In the genomic region with DNA sequence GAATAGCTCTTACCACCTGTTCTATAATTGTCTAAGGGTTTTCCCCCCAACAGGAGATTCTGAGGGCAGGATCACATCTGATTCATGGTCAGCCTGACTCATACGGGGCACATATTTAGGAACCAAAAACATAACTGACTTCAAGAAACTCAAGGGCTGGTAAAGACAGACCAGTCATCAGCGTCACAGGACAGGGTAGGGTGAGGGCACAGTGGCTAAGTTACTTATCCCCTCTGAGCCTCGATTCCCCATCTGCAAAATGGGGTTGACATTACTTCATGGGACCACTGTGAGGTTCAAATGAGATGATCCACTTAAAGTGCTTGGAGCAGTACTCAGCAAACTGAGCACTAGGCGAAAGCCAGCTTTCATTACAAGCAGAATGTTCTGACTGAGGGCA, we compare ENCODE assay signal across 8 cellular contexts. TPM values are rescaled to one million over a fixed set of nuclear protein-coding genes. Genes with fewer than 3 reads are reported as not detected.
DNase-seq lines count a peak whose midpoint lies in the region; ATAC-seq, FAIRE-seq and TF ChIP-seq lines count a peak whose summit lies in the region.

No MANE protein-coding gene starts in this region.

- TF ChIP-seq EP300 in A549 (IDR thresholded peaks at IDR 0.05) = no peak

- intact Hi-C loops in right cardiac atrium (cut with DNase I) = no loop called here

- no peak for TF ChIP-seq POLR2A in A549 (IDR thresholded peaks at IDR 0.05; ENCODE audit: low read length)

- H3K79me2 ChIP-seq in Loucy (ENCODE audit: insufficient read depth, low read length) (peaks cover 24% of the 10 kb centered on the region), smooth muscle cell (ENCODE audit: low read depth) (peaks cover 45% of the 10 kb centered on the region)

- H3K27ac ChIP-seq in A549 (peak overlapping the region; percentile 88 to 97), right cardiac atrium (ENCODE audit: low read length) (peak overlapping the region; percentile 95), smooth muscle cell (ENCODE audit: low read depth) (peak overlapping the region; percentile 84)

- ATAC-seq in A549 (peak; percentile 10 to 12; a peak in 3 of 6 replicates), right cardiac atrium (peak in 1 of 2 donors; percentile 1)

- TF ChIP-seq CTCF in A549 (IDR thresholded peaks at IDR 0.05) = no peak
- no peak for TF ChIP-seq CTCF in Loucy (conservative IDR thresholded peaks at IDR 0.05; ENCODE audit: low read length)
- TF ChIP-seq CTCF in smooth muscle cell (IDR thresholded peaks at IDR 0.05; ENCODE audit: borderline replicate concordance, insufficient read depth, poor library complexity, severe bottlenecking) = no peak

- no peaks in the 10 kb centered on the region for H3K9me2 ChIP-seq in Loucy (replicated peaks; ENCODE audit: low read depth, low read length)

- H3K4me1 ChIP-seq in A549 (peaks cover 14% of the 10 kb centered on the region; the same call in 2 of the 3 replicates), Loucy (ENCODE audit: insufficient read depth, low read length, poor library complexity, severe bottlenecking) (peaks cover 30% of the 10 kb centered on the region), right cardiac atrium (ENCODE audit: control insufficient read depth, insufficient read depth, low read length) (peaks cover 4% of the 10 kb centered on the region), smooth muscle cell (ENCODE audit: low read depth) (peaks cover 12% of the 10 kb centered on the region)

- CTCF ChIA-PET in A549 (lab: Yijun Ruan, JAX) = interaction anchor here (1.5 to 1.6 kb wide), 3 partner anchors 13 to 45 kb away, joined by 3 to 4 read pairs (median 4); no protein-coding TSS in a partner anchor

- H3K4me2 ChIP-seq in A549 (peak overlapping the region; percentile 86), Loucy (ENCODE audit: low read depth, low read length, poor library complexity, severe bottlenecking) (peak overlapping the region; percentile 86), smooth muscle cell (peak overlapping the region; percentile 96)

- H2AFZ ChIP-seq in Loucy (ENCODE audit: low read length) (no peak overlapping the region), smooth muscle cell (ENCODE audit: low read depth) (peak overlapping the region; percentile 91)

- H3K9ac ChIP-seq in Loucy (ENCODE audit: low read depth, low read length, poor library complexity, severe bottlenecking) (peak overlapping the region; percentile 75), smooth muscle cell (ENCODE audit: low read depth) (peak overlapping the region; percentile 91)

- POLR2A ChIA-PET in A549 (lab: Yijun Ruan, JAX) = interaction anchor here (0.6 to 1.3 kb wide), 7 partner anchors 8 to 45 kb away, joined by 3 to 4 read pairs (median 3); no protein-coding TSS in a partner anchor

- H3K4me3 ChIP-seq in A549 (peak overlapping the region; percentile 87), Loucy (ENCODE audit: low read length, poor library complexity, severe bottlenecking) (peak overlapping the region; percentile 77), right cardiac atrium (ENCODE audit: low read length) (peak overlapping the region; percentile 94), smooth muscle cell (peak overlapping the region; percentile 84)

- H3K9me3 ChIP-seq in A549 = no peaks in the 10 kb centered on the region
- no peaks in the 10 kb centered on the region for H3K9me3 ChIP-seq in Loucy (ENCODE audit: insufficient read depth, low read depth, low read length)
- H3K9me3 ChIP-seq in right cardiac atrium (ENCODE audit: control insufficient read depth, low read length) = no peaks in the 10 kb centered on the region
- no peaks in the 10 kb centered on the region for H3K9me3 ChIP-seq in smooth muscle cell (replicated peaks; ENCODE audit: low read depth)

- no peak for TF ChIP-seq RAD21 in A549 (conservative IDR thresholded peaks at IDR 0.05 in 1 of 2, IDR thresholded peaks at IDR 0.05 in 1 of 2)

- H3F3A ChIP-seq in Loucy (ENCODE audit: low read depth) = no peaks in the 10 kb centered on the region
- no peaks in the 10 kb centered on the region for H3F3A ChIP-seq in smooth muscle cell (ENCODE audit: low read depth)

- H3K27me3 ChIP-seq in Loucy (ENCODE audit: insufficient read depth, low read length, poor library complexity, severe bottlenecking) (no peaks in the 10 kb centered on the region), right cardiac atrium (ENCODE audit: control insufficient read depth, insufficient read depth) (no peaks in the 10 kb centered on the region), smooth muscle cell (ENCODE audit: low read depth) (no peaks in the 10 kb centered on the region)

- no peaks in the 10 kb centered on the region for H4K20me1 ChIP-seq in Loucy (ENCODE audit: insufficient read depth, low read length, poor library complexity, severe bottlenecking)
- peaks cover 3% of the 10 kb centered on the region for H4K20me1 ChIP-seq in smooth muscle cell (ENCODE audit: low read depth)

- DNase-seq in A549 (ENCODE audit: low read depth in 1 of 2, low spot score in 1 of 2) = peak in 1 of 2 experiments; percentile 22
- DNase-seq in GM19240 (ENCODE audit: insufficient read length, low spot score) = peak; percentile 33
- peak; percentile 78 for DNase-seq in activated effector memory CD4-positive, alpha-beta T cell treated with anti-CD3 and anti-CD28 coated beads, Interleukin-2, amount 50 U/mL, for 16 hours
- DNase-seq in right cardiac atrium = no peak
- no peak for DNase-seq in smooth muscle cell (lab: John Stamatoyannopoulos, UW; ENCODE audit: unreplicated experiment)
- no peak for DNase-seq in DMS 273 treated with DMSO at 0.1 percent for 48 hours (lab: John Stamatoyannopoulos, UW)
- DNase-seq in NK-92 treated with Interleukin-12 subunit alpha and Interleukin-12 subunit beta, amount 100 ng/mL, for 24 hours (lab: John Stamatoyannopoulos, UW) = no peak

- no peak for FAIRE-seq in A549 (lab: Jason Lieb, UNC)

- H3K36me3 ChIP-seq in Loucy (ENCODE audit: insufficient read depth, low read length) = no peaks in the 10 kb centered on the region
- no peaks in the 10 kb centered on the region for H3K36me3 ChIP-seq in smooth muscle cell (ENCODE audit: low read depth)

- 1% methylated on average over 4 of the region's 4 CpGs for WGBS in A549 (ENCODE audit: missing lambda C conversion rate)
- WGBS in right cardiac atrium = 31% methylated on average over 4 of the region's 4 CpGs
- 53% methylated on average over 4 of the region's 4 CpGs for WGBS in smooth muscle cell (ENCODE audit: low lambda C conversion rate)

TF ChIP-seq in A549, 52 proteins besides CTCF, POLR2A, EP300 and RAD21:
- TF ChIP-seq HDAC2 (IDR thresholded peaks at IDR 0.05) (0 out of 2 replicates have a peak, but pooled peaks have one; percentile 48), KDM1A (IDR thresholded peaks at IDR 0.05; ENCODE audit: low read depth) (peak; percentile 88), FOSB (CRISPR knock-in tag; IDR thresholded peaks at IDR 0.05) (no peak), ZSCAN20 (CRISPR knock-in tag; IDR thresholded peaks at IDR 0.05) (no peak), PBX3 (IDR thresholded peaks at IDR 0.05) (no peak)

RNA-seq across cellular contexts. Expression of gene CINP, which starts 0.6 kb away (rescaled TPM):
- polyA plus RNA-seq in A549 (2011; rRNA removed) (60.8 and 74.6 TPM in 2 replicates), A549 (2017; fragmentation: RNase III; extraction: RNeasy Plus Mini Kit Qiagen cat#74134 plus additional on column Dnase treatment) (59.9 to 67.4 TPM (median 61.8 TPM) in 3 replicates), right cardiac atrium (38.2 TPM), smooth muscle cell (34.9 and 43.6 TPM in 2 replicates)
- 55.0 and 56.3 TPM in 2 replicates for polyA plus RNA-seq in A549 (2012; cell fraction: cytosol; rRNA removed)
- 32.1 and 35.2 TPM in 2 replicates for polyA plus RNA-seq in A549 (2012; cell fraction: nucleus; rRNA removed)
- polyA minus RNA-seq in A549 (2011; rRNA and poly(A)+ RNA removed) = 33.8 and 39.1 TPM in 2 replicates
- total RNA-seq in right cardiac atrium (10 to 100 TPM; 31.8 to 35.3 (median 33.5) TPM), smooth muscle cell (36.5 and 51.8 TPM in 2 replicates)

RNA-seq across cellular contexts. Expression of gene TECPR2, which starts 0.7 kb away (rescaled TPM):
- polyA plus RNA-seq in A549 (2011; rRNA removed) = 7.6 and 10.5 TPM in 2 replicates
- polyA plus RNA-seq in A549 (2012; cell fraction: cytosol; rRNA removed) = 3.5 and 4.5 TPM in 2 replicates
- 7.5 and 10.0 TPM in 2 replicates for polyA plus RNA-seq in A549 (2012; cell fraction: nucleus; rRNA removed)
- polyA plus RNA-seq in A549 (2017; fragmentation: RNase III; extraction: RNeasy Plus Mini Kit Qiagen cat#74134 plus additional on column Dnase treatment) = 5.6 to 5.9 TPM (median 5.7 TPM) in 3 replicates
- polyA minus RNA-seq in A549 (2011; rRNA and poly(A)+ RNA removed) = 19.3 and 20.8 TPM in 2 replicates
- total RNA-seq in right cardiac atrium = 10 to 100 TPM; 15.7 to 32.0 (median 24.3) TPM
- polyA plus RNA-seq in right cardiac atrium = 10.1 TPM
- 11.8 and 12.2 TPM in 2 replicates for total RNA-seq in smooth muscle cell
- 8.5 and 11.0 TPM in 2 replicates for polyA plus RNA-seq in smooth muscle cell

RNA-seq across cellular contexts. Expression of gene ZNF839, which starts 42.5 kb away (rescaled TPM):
- polyA plus RNA-seq in A549 (2011; rRNA removed) (8.5 and 10.8 TPM in 2 replicates), A549 (2017; fragmentation: RNase III; extraction: RNeasy Plus Mini Kit Qiagen cat#74134 plus additional on column Dnase treatment) (6.0 to 7.9 TPM (median 7.2 TPM) in 3 replicates), right cardiac atrium (7.0 TPM), smooth muscle cell (4.0 and 5.7 TPM in 2 replicates)
- polyA plus RNA-seq in A549 (2012; cell fraction: cytosol; rRNA removed) = 8.6 and 8.8 TPM in 2 replicates
- polyA plus RNA-seq in A549 (2012; cell fraction: nucleus; rRNA removed) = 30.0 and 37.7 TPM in 2 replicates
- polyA minus RNA-seq in A549 (2011; rRNA and poly(A)+ RNA removed) = 6.5 and 7.9 TPM in 2 replicates
- total RNA-seq in right cardiac atrium (10 to 100 TPM in 1 of 4 donors, 1 to 10 TPM in 3; 5.7 to 11.0 (median 7.0) TPM), smooth muscle cell (5.2 and 13.1 TPM in 2 replicates)

RNA-seq across cellular contexts. Expression of gene MOK, which starts 57.1 kb away (rescaled TPM):
- polyA plus RNA-seq in A549 (2011; rRNA removed) = 10.4 and 12.6 TPM in 2 replicates
- polyA plus RNA-seq in A549 (2012; cell fraction: cytosol; rRNA removed) = 21.3 and 23.1 TPM in 2 replicates
- 93.2 and 98.3 TPM in 2 replicates for polyA plus RNA-seq in A549 (2012; cell fraction: nucleus; rRNA removed)
- 18.5 to 25.1 TPM (median 19.3 TPM) in 3 replicates for polyA plus RNA-seq in A549 (2017; fragmentation: RNase III; extraction: RNeasy Plus Mini Kit Qiagen cat#74134 plus additional on column Dnase treatment)
- polyA minus RNA-seq in A549 (2011; rRNA and poly(A)+ RNA removed) = 8.8 and 11.1 TPM in 2 replicates
- total RNA-seq in right cardiac atrium = 10 to 100 TPM; 11.4 to 18.4 (median 13.5) TPM
- 13.9 TPM for polyA plus RNA-seq in right cardiac atrium
- 4.7 and 8.2 TPM in 2 replicates for total RNA-seq in smooth muscle cell
- 6.4 and 9.0 TPM in 2 replicates for polyA plus RNA-seq in smooth muscle cell

Comparison
In these comparisons a context has a peak if more than half of its experiments do, and no peak if none do; other contexts are left out.
1. DNase-seq: peak in GM19240 (single experiment) and activated effector memory CD4-positive, alpha-beta T cell treated with anti-CD3 and anti-CD28 coated beads, Interleukin-2, amount 50 U/mL, for 16 hours (single experiment); none in right cardiac atrium (0 of 3), smooth muscle cell (single experiment), DMS 273 treated with DMSO at 0.1 percent for 48 hours (single experiment) and NK-92 treated with Interleukin-12 subunit alpha and Interleukin-12 subunit beta, amount 100 ng/mL, for 24 hours (single experiment).
2. Peak in every context shown above with its lines, with median percentiles within 50 percentile points of each other: H3K27ac ChIP-seq, H3K4me2 ChIP-seq and H3K4me3 ChIP-seq.